ENCODE assay signal across 27 cellular contexts in genomic region chr16:51134876-51135275, GRCh38. TPM values are rescaled to one million over a fixed set of nuclear protein-coding genes. Genes with fewer than 3 reads are reported as not detected.
DNase-seq lines count a peak whose midpoint lies in the region; ATAC-seq, FAIRE-seq and TF ChIP-seq lines count a peak whose summit lies in the region.
"Had no signal": no experiment of that assay in that cellular context is flagged by ENCODE, and none has a peak within 500 bp of the region (broad histone marks: within the 10 kb centered on the region; RNA-seq: fewer than 3 reads in every experiment).

No MANE protein-coding gene starts in this region.

- 30% methylated on average over 33 to 34 of the region's 34 CpGs for WGBS in aorta, 2 donors

- H3K36me3 Mint-ChIP-seq in stimulated activated naive B cell treated with anti-CD40 and anti-IgM and Interleukin-4, amounts not matched to agents 10 μg/mL and 1 μg/mL and 100 μg/mL, for 72 hours, result peaks cover 0 to 8% of the 10 kb centered on the region in 2 donors
- H3K36me3 Mint-ChIP-seq: CD8-positive, alpha-beta memory T cell; memory B cell; stimulated activated memory B cell treated with anti-CD40 and anti-IgM and Interleukin-4, amounts not matched to agents 10 μg/mL and 1 μg/mL and 100 μg/mL, for 72 hours had no signal

- H3K9me3 ChIP-seq in HUES6 (ENCODE audit: control insufficient read depth, insufficient read depth, low read depth, low read length) (no peaks in the 10 kb centered on the region), duodenal mucosa (ENCODE audit: control insufficient read depth in 1 of 2, low read length in 2 of 2) (no peaks in the 10 kb centered on the region), kidney (ENCODE audit: control insufficient read depth in 1 of 2, low read length in 2 of 2) (no peaks in the 10 kb centered on the region), aorta (ENCODE audit: control insufficient read depth, low read length) (peaks cover 1% of the 10 kb centered on the region)

- no peak for TF ChIP-seq CTCF in kidney (IDR thresholded peaks at IDR 0.05; ENCODE audit: borderline replicate concordance, extremely low read depth, insufficient read depth)

- H3K27ac Mint-ChIP-seq in stimulated activated naive B cell treated with anti-CD40 and anti-IgM and Interleukin-4, amounts not matched to agents 10 μg/mL and 1 μg/mL and 100 μg/mL, for 72 hours, result peak overlapping the region; percentile 81
- H3K27ac Mint-ChIP-seq: activated CD8-positive, alpha-beta T cell treated with anti-CD3 and anti-CD28 coated beads for 36 hours; CD8-positive, alpha-beta memory T cell; memory B cell; naive thymus-derived CD8-positive, alpha-beta T cell; stimulated activated memory B cell treated with anti-CD40 and anti-IgM and Interleukin-4, amounts not matched to agents 10 μg/mL and 1 μg/mL and 100 μg/mL, for 72 hours had no signal

- H3K36me3 ChIP-seq in HUES6 (ENCODE audit: control insufficient read depth, insufficient read depth, low read length) (peaks cover 48% of the 10 kb centered on the region), duodenal mucosa (ENCODE audit: control insufficient read depth in 1 of 2, insufficient read depth in 2 of 2, low read length in 2 of 2) (no peaks in the 10 kb centered on the region), kidney (ENCODE audit: control insufficient read depth in 1 of 2, insufficient read depth in 2 of 2, low read length in 2 of 2) (peaks cover 8 to 15% of the 10 kb centered on the region in 2 donors), aorta (ENCODE audit: control insufficient read depth in 1 of 2, insufficient read depth in 2 of 2, low read length in 1 of 2) (no peaks in the 10 kb centered on the region)

- DNase-seq in kidney (peak; percentile 78), aorta (no peak), NCI-H748 treated with DMSO at 0.1 percent for 48 hours (lab: John Stamatoyannopoulos, UW) (no peak)
- DNase-seq in stimulated activated naive B cell treated with anti-CD40 and anti-IgM and Interleukin-4, amounts not matched to agents 10 μg/mL and 1 μg/mL and 100 μg/mL, for 72 hours, result no peak
- DNase-seq: activated CD8-positive, alpha-beta T cell treated with anti-CD3 and anti-CD28 coated beads for 36 hours; activated gamma-delta T cell treated with Interleukin-2 at 50 U/mL for 16 hours; activated T-cell treated with anti-CD3 and anti-CD28 coated beads for 4 hours; CD8-positive, alpha-beta memory T cell; DMS153; foreskin fibroblast; hippocampal formation; naive thymus-derived CD8-positive, alpha-beta T cell; NCI-H1694 treated with DMSO at 0.1 percent for 48 hours; NCI-H69; T1000 had no signal

- H3K4me3 Mint-ChIP-seq in stimulated activated naive B cell treated with anti-CD40 and anti-IgM and Interleukin-4, amounts not matched to agents 10 μg/mL and 1 μg/mL and 100 μg/mL, for 72 hours, result no peak overlapping the region
- H3K4me3 Mint-ChIP-seq: activated CD8-positive, alpha-beta T cell treated with anti-CD3 and anti-CD28 coated beads for 36 hours; CD8-positive, alpha-beta memory T cell; memory B cell; naive thymus-derived CD8-positive, alpha-beta T cell; stimulated activated memory B cell treated with anti-CD40 and anti-IgM and Interleukin-4, amounts not matched to agents 10 μg/mL and 1 μg/mL and 100 μg/mL, for 72 hours had no signal

- no peaks in the 10 kb centered on the region for H3K27me3 ChIP-seq in HUES6 (ENCODE audit: control insufficient read depth, insufficient read depth, low read length)
- H3K27me3 ChIP-seq in duodenal mucosa (ENCODE audit: control insufficient read depth in 1 of 2, insufficient read depth in 2 of 2, low read length in 2 of 2), result peaks cover 15 to 19% of the 10 kb centered on the region in 2 donors
- peaks cover 2 to 3% of the 10 kb centered on the region in 2 donors for H3K27me3 ChIP-seq in aorta (ENCODE audit: control insufficient read depth in 1 of 2, insufficient read depth in 2 of 2, low read length in 1 of 2)

- intact Hi-C loops in kidney (cut with DNase I) (no loop called here), aorta (cut with DNase I) (no loop called here)

- no peak for FAIRE-seq in kidney (lab: Jason Lieb, UNC)
- FAIRE-seq: G401.6 had no signal

- H3K4me1 ChIP-seq in HUES6 (ENCODE audit: control insufficient read depth, insufficient read depth, low read length), result peaks cover 17% of the 10 kb centered on the region
- no peaks in the 10 kb centered on the region for H3K4me1 ChIP-seq in duodenal mucosa (ENCODE audit: control insufficient read depth in 1 of 2, insufficient read depth in 2 of 2, low read length in 2 of 2)
- H3K4me1 ChIP-seq in kidney (ENCODE audit: control insufficient read depth in 1 of 2, insufficient read depth in 1 of 2, low read depth in 1 of 2, low read length in 2 of 2), result peaks cover 10 to 11% of the 10 kb centered on the region in 2 donors
- no peaks in the 10 kb centered on the region for H3K4me1 ChIP-seq in aorta (ENCODE audit: control insufficient read depth in 1 of 2, insufficient read depth in 2 of 2, low read length in 2 of 2)

- H3K27me3 Mint-ChIP-seq in stimulated activated naive B cell treated with anti-CD40 and anti-IgM and Interleukin-4, amounts not matched to agents 10 μg/mL and 1 μg/mL and 100 μg/mL, for 72 hours, result peaks cover 17 to 56% of the 10 kb centered on the region in 2 donors

- peaks cover 4% of the 10 kb centered on the region in 2 donors for H3K9me3 Mint-ChIP-seq in stimulated activated naive B cell treated with anti-CD40 and anti-IgM and Interleukin-4, amounts not matched to agents 10 μg/mL and 1 μg/mL and 100 μg/mL, for 72 hours
- H3K9me3 Mint-ChIP-seq: activated CD8-positive, alpha-beta T cell treated with anti-CD3 and anti-CD28 coated beads for 36 hours; memory B cell had no signal

- H3K4me1 Mint-ChIP-seq in stimulated activated naive B cell treated with anti-CD40 and anti-IgM and Interleukin-4, amounts not matched to agents 10 μg/mL and 1 μg/mL and 100 μg/mL, for 72 hours, result no peaks in the 10 kb centered on the region
- H3K4me1 Mint-ChIP-seq: CD8-positive, alpha-beta memory T cell; memory B cell; stimulated activated memory B cell treated with anti-CD40 and anti-IgM and Interleukin-4, amounts not matched to agents 10 μg/mL and 1 μg/mL and 100 μg/mL, for 72 hours had no signal

- H3K9ac ChIP-seq in HUES6 (ENCODE audit: low read length) (no peak overlapping the region), duodenal mucosa (ENCODE audit: low read depth in 1 of 2, low read length in 2 of 2) (no peak overlapping the region), kidney (ENCODE audit: low read length in 2 of 2) (peak overlapping the region in 1 of 2 donors; percentile 43)

- H3K27ac ChIP-seq in HUES6 (ENCODE audit: low read depth, low read length) (no peak overlapping the region), duodenal mucosa (ENCODE audit: low read depth, low read length) (peak overlapping the region; percentile 3), kidney (ENCODE audit: low read depth in 2 of 2, low read length in 2 of 2) (peak overlapping the region; percentile 72 to 74), aorta (ENCODE audit: low read depth in 1 of 2, low read length in 2 of 2) (no peak overlapping the region)
- H3K27ac ChIP-seq: RWPE1 had no signal

- no peak for ATAC-seq in stimulated activated naive B cell treated with anti-CD40 and anti-IgM and Interleukin-4, amounts not matched to agents 10 μg/mL and 1 μg/mL and 100 μg/mL, for 72 hours (replicated peaks)
- ATAC-seq in aorta (ENCODE audit: low FRiP score) (no peak), HG03460 (IDR thresholded peaks at IDR 0.05; ENCODE audit: unreplicated experiment) (no peak)
- ATAC-seq: activated CD8-positive, alpha-beta T cell treated with anti-CD3 and anti-CD28 coated beads for 36 hours; HCT116; naive thymus-derived CD8-positive, alpha-beta T cell; stimulated activated memory B cell treated with anti-CD40 and anti-IgM and Interleukin-4, amounts not matched to agents 10 μg/mL and 1 μg/mL and 100 μg/mL, for 72 hours had no signal

- H3K4me3 ChIP-seq in HUES6 (ENCODE audit: low read depth, low read length) (peak overlapping the region; percentile 61), duodenal mucosa (ENCODE audit: low read depth in 1 of 2, low read length in 2 of 2) (no peak overlapping the region), kidney (ENCODE audit: low read length in 2 of 2) (peak overlapping the region in 1 of 2 donors; percentile 19), aorta (ENCODE audit: low read length in 2 of 2) (no peak overlapping the region)

RNA-seq across cellular contexts. Expression of gene SALL1, which starts 16.2 kb away (rescaled TPM):
- total RNA-seq in kidney (75.3 TPM), aorta (not detected)
- polyA plus RNA-seq in kidney (ENCODE audit: insufficient read depth, low read depth, low replicate concordance) (15.3 TPM), aorta (not detected)
- total RNA-seq: activated CD8-positive, alpha-beta T cell treated with anti-CD3 and anti-CD28 coated beads for 36 hours; CD8-positive, alpha-beta memory T cell; dermis microvascular lymphatic vessel endothelial cell; HT-29; naive thymus-derived CD8-positive, alpha-beta T cell; posterior vena cava; skeletal muscle tissue had no signal
- polyA plus RNA-seq: CD8-positive, alpha-beta memory T cell; naive thymus-derived CD8-positive, alpha-beta T cell had no signal

Comparison
In these comparisons a context has a peak if more than half of its experiments do, and no peak if none do; other contexts are left out.
1. H3K27ac ChIP-seq: peak in duodenal mucosa (single experiment) and kidney (2 of 2); none in HUES6 (single experiment) and aorta (0 of 2).
2. RNA of gene SALL1, which starts 16.2 kb away (total RNA-seq): 75.3 TPM in kidney (single experiment); not detected in aorta; every median in the first group is over 10 times any median in the second.